In the genomic region with DNA sequence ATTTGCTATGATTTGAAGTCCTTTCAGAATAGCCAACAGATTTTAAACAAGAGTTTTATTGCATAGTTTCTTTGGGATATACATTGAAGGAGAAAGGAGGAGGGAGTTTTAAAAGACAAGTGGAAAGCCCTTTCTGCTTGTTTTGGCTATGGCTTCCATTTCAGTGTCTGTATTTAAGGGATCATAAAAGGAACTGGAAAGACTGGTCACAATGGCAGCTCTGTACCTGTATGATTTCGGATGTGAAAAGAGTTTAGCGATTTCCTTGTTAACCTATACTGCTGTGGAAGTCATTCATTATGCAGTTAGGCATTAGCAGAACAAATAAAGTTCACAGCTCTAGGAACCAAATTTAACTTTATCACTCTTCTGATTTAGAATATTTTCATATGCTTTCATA, we compare ENCODE assay signal across 20 cellular contexts.
"Had no signal": no experiment of that assay in that cellular context is flagged by ENCODE, and none has a peak within 500 bp of the region (broad histone marks: within the 10 kb centered on the region; RNA-seq: fewer than 3 reads in every experiment).

No MANE protein-coding gene starts in this region.

- H3K27me3 ChIP-seq: colonic mucosa, heart left ventricle, hepatocyte, left lung, right atrium auricular region, stomach, thyroid gland had no signal

- H3K9me3 ChIP-seq: colonic mucosa, heart left ventricle, left lung, right atrium auricular region, stomach, thyroid gland had no signal

- ATAC-seq: heart left ventricle; left lung; naive thymus-derived CD4-positive, alpha-beta T cell; sciatic nerve; stimulated activated effector memory CD8-positive, alpha-beta T cell treated with anti-CD3 and anti-CD28 coated beads, Interleukin-12 subunit alpha, Interleukin-12 subunit beta, amount 100 ng/mL, for 72 hours had no signal

- H3K9ac ChIP-seq: neural progenitor cell, parathyroid adenoma had no signal

- H3K4me1 ChIP-seq: colonic mucosa, left lung, stomach had no signal

- FAIRE-seq: frontal cortex had no signal

- H3K36me3 ChIP-seq: colonic mucosa, left lung, neural progenitor cell, right atrium auricular region, thyroid gland had no signal

- DNase-seq: colonic mucosa; effector CD8-positive, alpha-beta T cell; endodermal cell; heart left ventricle; left lung; mesenchymal stem cell; naive thymus-derived CD4-positive, alpha-beta T cell; stimulated activated CD4-positive, alpha-beta T cell treated with anti-CD3 and anti-CD28 coated beads, Interleukin-2, amount 100 ng/mL, for 24 hours; stimulated activated CD4-positive, alpha-beta T cell treated with anti-CD3 and anti-CD28 coated beads, Interleukin-4, amount 100 ng/mL, for 24 hours; stimulated activated naive CD4-positive, alpha-beta T cell treated with Interleukin-2 at 50 U/mL for 16 hours; stomach; thyroid gland; trophoblast cell had no signal

- H3K4me3 ChIP-seq: colonic mucosa, heart left ventricle, hepatocyte, left lung, neural progenitor cell, right atrium auricular region, stomach, thyroid gland had no signal

- H3K27ac ChIP-seq: colonic mucosa, heart left ventricle, hepatocyte, left lung, neural progenitor cell, parathyroid adenoma, right atrium auricular region, stomach, thyroid gland had no signal
